1 cellular context compared by ENCODE assay signal in genomic region chr18:30106356-30106755, GRCh38.
TF ChIP-seq lines count a peak whose summit lies in the region.

No MANE protein-coding gene starts in this region.

TF ChIP-seq in H1, 55 proteins besides CTCF, POLR2A, EP300 and RAD21:
- no peak for TF ChIP-seq MAFK (IDR thresholded peaks at IDR 0.05; ENCODE audit: low read depth, low read length)
- no peak for TF ChIP-seq EGR1 (IDR thresholded peaks at IDR 0.05; ENCODE audit: borderline replicate concordance, low read depth, low read length)
- no peak for TF ChIP-seq CHD2 (IDR thresholded peaks at IDR 0.05; ENCODE audit: low read length)
- TF ChIP-seq RBBP5 (IDR thresholded peaks at IDR 0.05; ENCODE audit: borderline replicate concordance, low read depth, low read length), result no peak
- TF ChIP-seq CTBP2 (IDR thresholded peaks at IDR 0.05; ENCODE audit: borderline replicate concordance, insufficient read depth, insufficient read length, low read length), result no peak
- TF ChIP-seq CBX8 (IDR thresholded peaks at IDR 0.05; ENCODE audit: borderline replicate concordance, low read depth, low read length), result no peak
- no peak for TF ChIP-seq NRF1 (IDR thresholded peaks at IDR 0.05; ENCODE audit: low read depth, low read length)
- TF ChIP-seq SAP30 (IDR thresholded peaks at IDR 0.05; ENCODE audit: insufficient read depth, insufficient replicate concordance, low read length), result no peak
- no peak for TF ChIP-seq POU5F1 (IDR thresholded peaks at IDR 0.05; ENCODE audit: low read depth, low read length)
- no peak for TF ChIP-seq YY1 (IDR thresholded peaks at IDR 0.05; ENCODE audit: low read depth, low read length)
- TF ChIP-seq ATF2 (IDR thresholded peaks at IDR 0.05; ENCODE audit: low read length), result no peak
- TF ChIP-seq PHF8 (conservative IDR thresholded peaks at IDR 0.05; ENCODE audit: low read depth, low read length), result no peak
- no peak for TF ChIP-seq KDM4A (IDR thresholded peaks at IDR 0.05; ENCODE audit: low read depth, low read length, severe bottlenecking)
- TF ChIP-seq FOSL1 (IDR thresholded peaks at IDR 0.05; ENCODE audit: insufficient read depth, low read depth, low read length), result no peak
TF ChIP-seq in H1: peak in this region for 0.
